9 cellular contexts compared by ENCODE assay signal in genomic region chr10:123316776-123317175, GRCh38.
"Had no signal": no experiment of that assay in that cellular context is flagged by ENCODE, and none has a peak within 500 bp of the region (broad histone marks: within the 10 kb centered on the region; RNA-seq: fewer than 3 reads in every experiment).

No MANE protein-coding gene starts in this region.

- H3K9me3 ChIP-seq: HAP-1 had no signal

- H3K36me3 ChIP-seq: HAP-1 had no signal

- DNase-seq: GM23248, GOT3, H7, H9, HCEC 1CT, HFFc6 had no signal

- H3K4me1 ChIP-seq: HAP-1 had no signal

- ATAC-seq: GM23338, HCT116 had no signal

- H3K4me3 ChIP-seq: GM23248, GM23338, HAP-1 had no signal

- H3K9ac ChIP-seq: GM23248 had no signal

- H3K27ac ChIP-seq: GM23248 had no signal

- H3K4me3 Mint-ChIP-seq: GM23338, H9, HFFc6 had no signal

- H3K4me1 Mint-ChIP-seq: GM23338 had no signal

- H3K9me3 Mint-ChIP-seq: GM23338, H9 had no signal

- H3K27ac Mint-ChIP-seq: GM23338, H9, HFFc6 had no signal
